In the genomic region with DNA sequence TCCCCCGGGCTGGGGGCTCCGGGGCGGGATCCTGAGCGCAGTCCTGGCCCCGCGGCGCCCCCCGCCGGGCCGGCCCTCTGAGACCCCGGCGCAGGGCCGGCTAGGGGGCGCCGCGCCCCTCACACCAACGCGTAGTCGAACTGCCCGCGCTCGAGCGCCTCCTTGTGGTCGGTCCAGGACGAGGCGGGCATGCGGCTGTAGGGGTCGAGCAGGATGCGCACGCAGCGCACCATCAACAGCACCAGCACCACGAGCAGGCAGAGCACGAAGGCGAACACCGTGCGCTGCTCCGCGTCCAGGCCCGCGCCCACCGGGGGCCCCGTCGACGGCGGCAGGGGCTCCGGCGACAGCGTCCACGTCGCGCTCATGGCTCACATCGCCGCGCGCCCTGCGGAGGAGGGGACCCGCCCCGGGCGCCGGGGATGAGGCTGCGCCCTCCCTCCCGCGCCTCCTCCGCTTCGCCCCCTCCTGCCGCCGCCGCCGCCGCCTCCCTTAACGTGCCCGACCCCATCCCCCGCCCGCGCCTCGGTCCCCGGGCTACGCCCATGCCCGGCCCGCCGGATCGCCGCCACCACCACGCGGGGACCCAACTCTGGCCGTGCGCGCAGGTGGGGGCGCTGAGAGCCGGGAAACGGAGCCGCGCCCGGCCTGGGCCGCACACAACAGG, we compare ENCODE assay signal across 1 cellular context.
TF ChIP-seq lines count a peak whose summit lies in the region.

No MANE protein-coding gene starts in this region.

TF ChIP-seq in K562, 482 proteins besides CTCF, POLR2A, EP300 and RAD21 (continued from another document and continues in another):
- TF ChIP-seq ARID3B (CRISPR knock-in tag; IDR thresholded peaks at IDR 0.05; ENCODE audit: borderline replicate concordance) (no peak), GABPB1 (CRISPR knock-in tag; IDR thresholded peaks at IDR 0.05) (peak; percentile 81), TGIF2 (CRISPR knock-in tag; IDR thresholded peaks at IDR 0.05) (0 out of 2 replicates have a peak, but pooled peaks have one; percentile 16), L3MBTL2 (IDR thresholded peaks at IDR 0.05) (peak; percentile 99), ZNF143 (CRISPR knock-in tag; IDR thresholded peaks at IDR 0.05) (no peak), MEIS2 (IDR thresholded peaks at IDR 0.05; ENCODE audit: partially characterized antibody) (peak; percentile 13), SMC3 (conservative IDR thresholded peaks at IDR 0.05; ENCODE audit: insufficient read depth, low read depth, low read length) (peak; percentile 80), KDM5B (IDR thresholded peaks at IDR 0.05; ENCODE audit: insufficient replicate concordance, low read depth, low read length) (peak; percentile 66), ZBTB5 (IDR thresholded peaks at IDR 0.05) (no peak), ZBTB7A (IDR thresholded peaks at IDR 0.05; ENCODE audit: borderline replicate concordance, control insufficient read depth, low read depth, low read length) (peak; percentile 100), ZZZ3 (IDR thresholded peaks at IDR 0.05) (no peak), TCF7L2 (IDR thresholded peaks at IDR 0.05; ENCODE audit: low read depth, low read length) (no peak), CCNT2 (IDR thresholded peaks at IDR 0.05; ENCODE audit: borderline replicate concordance, extremely low read depth, insufficient read length, low read depth, low read length) (peak; percentile 60), BRD9 (IDR thresholded peaks at IDR 0.05; ENCODE audit: low read depth, partially characterized antibody) (no peak), STAT5A (IDR thresholded peaks at IDR 0.05; ENCODE audit: borderline replicate concordance, low read length) (no peak), KLF13 (tag; IDR thresholded peaks at IDR 0.05; ENCODE audit: borderline replicate concordance, low read depth) (0 out of 2 replicates have a peak, but pooled peaks have one; percentile 25), HDAC1 (IDR thresholded peaks at IDR 0.05) (peak in 1 of 2 experiments; percentile 29; a peak in 1 of 4 replicates), ZNF175 (CRISPR knock-in tag; IDR thresholded peaks at IDR 0.05; ENCODE audit: low read depth) (no peak), TBP (optimal IDR thresholded peaks at IDR 0.05; ENCODE audit: low read depth, low read length) (peak; percentile 69), ZNF785 (CRISPR knock-in tag; IDR thresholded peaks at IDR 0.05) (no peak)
- TF ChIP-seq, protein P1, sequence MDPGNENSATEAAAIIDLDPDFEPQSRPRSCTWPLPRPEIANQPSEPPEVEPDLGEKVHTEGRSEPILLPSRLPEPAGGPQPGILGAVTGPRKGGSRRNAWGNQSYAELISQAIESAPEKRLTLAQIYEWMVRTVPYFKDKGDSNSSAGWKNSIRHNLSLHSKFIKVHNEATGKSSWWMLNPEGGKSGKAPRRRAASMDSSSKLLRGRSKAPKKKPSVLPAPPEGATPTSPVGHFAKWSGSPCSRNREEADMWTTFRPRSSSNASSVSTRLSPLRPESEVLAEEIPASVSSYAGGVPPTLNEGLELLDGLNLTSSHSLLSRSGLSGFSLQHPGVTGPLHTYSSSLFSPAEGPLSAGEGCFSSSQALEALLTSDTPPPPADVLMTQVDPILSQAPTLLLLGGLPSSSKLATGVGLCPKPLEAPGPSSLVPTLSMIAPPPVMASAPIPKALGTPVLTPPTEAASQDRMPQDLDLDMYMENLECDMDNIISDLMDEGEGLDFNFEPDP (CRISPR knock-in tag; IDR thresholded peaks at IDR 0.05), result no peak
- TF ChIP-seq, protein P2, sequence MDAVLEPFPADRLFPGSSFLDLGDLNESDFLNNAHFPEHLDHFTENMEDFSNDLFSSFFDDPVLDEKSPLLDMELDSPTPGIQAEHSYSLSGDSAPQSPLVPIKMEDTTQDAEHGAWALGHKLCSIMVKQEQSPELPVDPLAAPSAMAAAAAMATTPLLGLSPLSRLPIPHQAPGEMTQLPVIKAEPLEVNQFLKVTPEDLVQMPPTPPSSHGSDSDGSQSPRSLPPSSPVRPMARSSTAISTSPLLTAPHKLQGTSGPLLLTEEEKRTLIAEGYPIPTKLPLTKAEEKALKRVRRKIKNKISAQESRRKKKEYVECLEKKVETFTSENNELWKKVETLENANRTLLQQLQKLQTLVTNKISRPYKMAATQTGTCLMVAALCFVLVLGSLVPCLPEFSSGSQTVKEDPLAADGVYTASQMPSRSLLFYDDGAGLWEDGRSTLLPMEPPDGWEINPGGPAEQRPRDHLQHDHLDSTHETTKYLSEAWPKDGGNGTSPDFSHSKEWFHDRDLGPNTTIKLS (IDR thresholded peaks at IDR 0.05; ENCODE audit: borderline replicate concordance, low read depth), result peak; percentile 75
- TF ChIP-seq, protein P3, sequence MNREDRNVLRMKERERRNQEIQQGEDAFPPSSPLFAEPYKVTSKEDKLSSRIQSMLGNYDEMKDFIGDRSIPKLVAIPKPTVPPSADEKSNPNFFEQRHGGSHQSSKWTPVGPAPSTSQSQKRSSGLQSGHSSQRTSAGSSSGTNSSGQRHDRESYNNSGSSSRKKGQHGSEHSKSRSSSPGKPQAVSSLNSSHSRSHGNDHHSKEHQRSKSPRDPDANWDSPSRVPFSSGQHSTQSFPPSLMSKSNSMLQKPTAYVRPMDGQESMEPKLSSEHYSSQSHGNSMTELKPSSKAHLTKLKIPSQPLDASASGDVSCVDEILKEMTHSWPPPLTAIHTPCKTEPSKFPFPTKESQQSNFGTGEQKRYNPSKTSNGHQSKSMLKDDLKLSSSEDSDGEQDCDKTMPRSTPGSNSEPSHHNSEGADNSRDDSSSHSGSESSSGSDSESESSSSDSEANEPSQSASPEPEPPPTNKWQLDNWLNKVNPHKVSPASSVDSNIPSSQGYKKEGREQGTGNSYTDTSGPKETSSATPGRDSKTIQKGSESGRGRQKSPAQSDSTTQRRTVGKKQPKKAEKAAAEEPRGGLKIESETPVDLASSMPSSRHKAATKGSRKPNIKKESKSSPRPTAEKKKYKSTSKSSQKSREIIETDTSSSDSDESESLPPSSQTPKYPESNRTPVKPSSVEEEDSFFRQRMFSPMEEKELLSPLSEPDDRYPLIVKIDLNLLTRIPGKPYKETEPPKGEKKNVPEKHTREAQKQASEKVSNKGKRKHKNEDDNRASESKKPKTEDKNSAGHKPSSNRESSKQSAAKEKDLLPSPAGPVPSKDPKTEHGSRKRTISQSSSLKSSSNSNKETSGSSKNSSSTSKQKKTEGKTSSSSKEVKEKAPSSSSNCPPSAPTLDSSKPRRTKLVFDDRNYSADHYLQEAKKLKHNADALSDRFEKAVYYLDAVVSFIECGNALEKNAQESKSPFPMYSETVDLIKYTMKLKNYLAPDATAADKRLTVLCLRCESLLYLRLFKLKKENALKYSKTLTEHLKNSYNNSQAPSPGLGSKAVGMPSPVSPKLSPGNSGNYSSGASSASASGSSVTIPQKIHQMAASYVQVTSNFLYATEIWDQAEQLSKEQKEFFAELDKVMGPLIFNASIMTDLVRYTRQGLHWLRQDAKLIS (CRISPR knock-in tag; IDR thresholded peaks at IDR 0.05), result peak; percentile 39; the same call in 1 of the 2 replicates
- TF ChIP-seq, protein P4, sequence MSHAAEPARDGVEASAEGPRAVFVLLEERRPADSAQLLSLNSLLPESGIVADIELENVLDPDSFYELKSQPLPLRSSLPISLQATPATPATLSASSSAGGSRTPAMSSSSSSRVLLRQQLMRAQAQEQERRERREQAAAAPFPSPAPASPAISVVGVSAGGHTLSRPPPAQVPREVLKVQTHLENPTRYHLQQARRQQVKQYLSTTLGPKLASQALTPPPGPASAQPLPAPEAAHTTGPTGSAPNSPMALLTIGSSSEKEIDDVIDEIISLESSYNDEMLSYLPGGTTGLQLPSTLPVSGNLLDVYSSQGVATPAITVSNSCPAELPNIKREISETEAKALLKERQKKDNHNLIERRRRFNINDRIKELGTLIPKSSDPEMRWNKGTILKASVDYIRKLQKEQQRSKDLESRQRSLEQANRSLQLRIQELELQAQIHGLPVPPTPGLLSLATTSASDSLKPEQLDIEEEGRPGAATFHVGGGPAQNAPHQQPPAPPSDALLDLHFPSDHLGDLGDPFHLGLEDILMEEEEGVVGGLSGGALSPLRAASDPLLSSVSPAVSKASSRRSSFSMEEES (CRISPR knock-in tag; IDR thresholded peaks at IDR 0.05), result no peak
- TF ChIP-seq, protein P5, sequence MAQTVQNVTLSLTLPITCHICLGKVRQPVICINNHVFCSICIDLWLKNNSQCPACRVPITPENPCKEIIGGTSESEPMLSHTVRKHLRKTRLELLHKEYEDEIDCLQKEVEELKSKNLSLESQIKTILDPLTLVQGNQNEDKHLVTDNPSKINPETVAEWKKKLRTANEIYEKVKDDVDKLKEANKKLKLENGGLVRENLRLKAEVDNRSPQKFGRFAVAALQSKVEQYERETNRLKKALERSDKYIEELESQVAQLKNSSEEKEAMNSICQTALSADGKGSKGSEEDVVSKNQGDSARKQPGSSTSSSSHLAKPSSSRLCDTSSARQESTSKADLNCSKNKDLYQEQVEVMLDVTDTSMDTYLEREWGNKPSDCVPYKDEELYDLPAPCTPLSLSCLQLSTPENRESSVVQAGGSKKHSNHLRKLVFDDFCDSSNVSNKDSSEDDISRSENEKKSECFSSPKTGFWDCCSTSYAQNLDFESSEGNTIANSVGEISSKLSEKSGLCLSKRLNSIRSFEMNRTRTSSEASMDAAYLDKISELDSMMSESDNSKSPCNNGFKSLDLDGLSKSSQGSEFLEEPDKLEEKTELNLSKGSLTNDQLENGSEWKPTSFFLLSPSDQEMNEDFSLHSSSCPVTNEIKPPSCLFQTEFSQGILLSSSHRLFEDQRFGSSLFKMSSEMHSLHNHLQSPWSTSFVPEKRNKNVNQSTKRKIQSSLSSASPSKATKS (CRISPR knock-in tag; IDR thresholded peaks at IDR 0.05), result no peak
- TF ChIP-seq, protein P6, sequence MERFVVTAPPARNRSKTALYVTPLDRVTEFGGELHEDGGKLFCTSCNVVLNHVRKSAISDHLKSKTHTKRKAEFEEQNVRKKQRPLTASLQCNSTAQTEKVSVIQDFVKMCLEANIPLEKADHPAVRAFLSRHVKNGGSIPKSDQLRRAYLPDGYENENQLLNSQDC (CRISPR knock-in tag; IDR thresholded peaks at IDR 0.05), result no peak
